11 cellular contexts compared by ENCODE assay signal in genomic region chr11:57213282-57214086, GRCh38. TPM values are rescaled to one million over a fixed set of nuclear protein-coding genes. Genes with fewer than 3 reads are reported as not detected.
A peak's percentile ranks its signal among the peaks of the same experiment; 100 is the strongest.
DNase-seq lines count a peak whose midpoint lies in the region; ATAC-seq, FAIRE-seq and TF ChIP-seq lines count a peak whose summit lies in the region.
"Had no signal": no experiment of that assay in that cellular context is flagged by ENCODE, and none has a peak within 500 bp of the region (broad histone marks: within the 10 kb centered on the region; RNA-seq: fewer than 3 reads in every experiment).

No MANE protein-coding gene starts in this region.

- H3K36me3 Mint-ChIP-seq in neural crest cell (ENCODE audit: low read depth), result no peaks in the 10 kb centered on the region

- H3K9me3 Mint-ChIP-seq in neural crest cell, result no peaks in the 10 kb centered on the region

- ATAC-seq in HG03354 (IDR thresholded peaks at IDR 0.05; ENCODE audit: poor library complexity, severe bottlenecking, unreplicated experiment), result no peak
- ATAC-seq: left lobe of liver had no signal

- TF ChIP-seq POLR2A in GM12891 (IDR thresholded peaks at IDR 0.05; ENCODE audit: low read depth, low read length) (no peak), erythroblast (IDR thresholded peaks at IDR 0.05; ENCODE audit: low read length) (no peak)

- H3K4me3 Mint-ChIP-seq in neural crest cell, result no peak overlapping the region

- no peak overlapping the region for H3K4me3 ChIP-seq in fibroblast of mammary gland (ENCODE audit: control insufficient read depth, low read depth, low read length)
- H3K4me3 ChIP-seq: testis had no signal

- no peak for TF ChIP-seq CTCF in fibroblast of mammary gland (conservative IDR thresholded peaks at IDR 0.05; ENCODE audit: control insufficient read depth, insufficient read depth, low read depth, low read length)
- no peak for TF ChIP-seq CTCF in neural crest cell (conservative IDR thresholded peaks at IDR 0.05)

- peaks cover 32% of the 10 kb centered on the region for H3K4me1 Mint-ChIP-seq in neural crest cell

- no peak overlapping the region for H3K27ac Mint-ChIP-seq in neural crest cell (ENCODE audit: unreplicated experiment)

- no peaks in the 10 kb centered on the region for H3K27me3 Mint-ChIP-seq in neural crest cell (ENCODE audit: low read depth)

- DNase-seq in GM12891 (ENCODE audit: insufficient read length, low spot score) (no peak), NOMO-1 (lab: John Stamatoyannopoulos, UW; ENCODE audit: unreplicated experiment in 2 of 2) (peak; percentile 70 to 76), fibroblast of mammary gland (ENCODE audit: low read depth) (peak; percentile 32), neural crest cell (ENCODE audit: low read depth, low spot score) (peak; percentile 67), NCI-H146 treated with DMSO at 0.1 percent for 48 hours (lab: John Stamatoyannopoulos, UW; ENCODE audit: unreplicated experiment) (no peak), NCI-H187 treated with DMSO at 0.1 percent for 48 hours (lab: John Stamatoyannopoulos, UW) (no peak), erythroblast (lab: John Stamatoyannopoulos, UW) (no peak)
- DNase-seq: testis had no signal

- no peak for FAIRE-seq in GM12891 (lab: Jason Lieb, UNC)

TF ChIP-seq in GM12891, 5 proteins besides CTCF, POLR2A, EP300 and RAD21:
- TF ChIP-seq TAF1 (IDR thresholded peaks at IDR 0.05; ENCODE audit: low read depth, low read length) (no peak), SPI1 (IDR thresholded peaks at IDR 0.05; ENCODE audit: low read depth, low read length) (peak; percentile 77)

RNA-seq across cellular contexts. Expression of gene APLNR, which starts 23.6 kb away (rescaled TPM):
- not detected for polyA plus RNA-seq in GM12891 (2012; ENCODE audit: low read depth, missing spikeins)
- total RNA-seq in neural crest cell, result 3.0 and 3.9 TPM in 2 replicates
- total RNA-seq: activated CD8-positive, alpha-beta memory T cell treated with anti-CD3 and anti-CD28 coated beads for 36 hours had no signal

RNA-seq across cellular contexts. Expression of gene LRRC55, which starts 31.7 kb away (rescaled TPM):
- polyA plus RNA-seq in GM12891 (2012; ENCODE audit: low read depth, missing spikeins), result not detected
- 6.0 and 6.4 TPM in 2 replicates for total RNA-seq in neural crest cell
- total RNA-seq: activated CD8-positive, alpha-beta memory T cell treated with anti-CD3 and anti-CD28 coated beads for 36 hours had no signal

Comparison
In these comparisons a context has a peak if more than half of its experiments do, and no peak if none do; other contexts are left out.
1. DNase-seq: peak in NOMO-1 (2 of 2), fibroblast of mammary gland (single experiment) and neural crest cell (single experiment); none in GM12891 (single experiment), NCI-H146 treated with DMSO at 0.1 percent for 48 hours (single experiment), NCI-H187 treated with DMSO at 0.1 percent for 48 hours (single experiment) and erythroblast (0 of 2).